Comparison of ENCODE assay signal across 9 cellular contexts in the genomic region with DNA sequence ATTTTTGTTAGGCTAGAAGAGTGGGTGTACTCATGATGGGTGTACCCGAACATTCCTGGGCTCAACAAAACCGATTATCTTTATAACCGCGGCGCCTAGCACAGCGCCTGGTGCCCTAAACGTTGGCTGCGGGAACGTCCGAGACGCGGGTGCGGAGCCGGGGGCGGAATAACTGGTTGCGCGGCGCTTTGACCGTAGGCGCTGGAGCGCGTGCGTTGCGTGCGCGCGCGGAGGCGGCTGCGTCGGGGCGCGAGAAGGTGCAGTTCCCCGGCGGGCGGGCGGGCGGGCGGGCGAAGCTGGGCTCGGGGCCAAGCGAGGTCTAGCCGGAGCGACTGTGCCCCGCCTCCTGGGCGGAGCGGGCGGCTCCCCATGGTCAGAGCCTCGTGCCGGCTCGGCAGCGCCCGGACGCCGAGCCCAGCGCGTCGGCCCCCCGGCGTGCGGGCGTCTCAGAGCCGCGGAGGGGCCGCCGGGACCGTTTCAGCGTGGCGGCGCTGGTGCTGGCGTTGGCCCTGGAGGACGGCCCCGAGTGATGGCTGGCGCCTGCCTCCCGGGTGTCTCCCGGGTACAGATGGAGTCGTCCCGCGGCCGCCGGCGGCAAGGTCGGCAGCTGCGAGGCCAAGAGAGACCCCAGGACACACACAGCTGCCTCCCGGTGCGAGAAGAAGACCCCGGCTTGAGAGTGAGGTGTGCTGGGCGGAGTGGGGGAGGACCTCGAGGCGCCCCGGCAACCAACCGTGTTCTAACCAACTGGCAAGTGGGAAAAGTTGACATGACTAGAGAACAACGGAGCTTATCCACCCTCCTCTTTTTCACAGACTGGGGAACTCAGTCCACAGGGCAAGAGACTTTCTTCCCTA. TPM values are rescaled to one million over a fixed set of nuclear protein-coding genes. Genes with fewer than 3 reads are reported as not detected.
DNase-seq lines count a peak whose midpoint lies in the region; ATAC-seq and TF ChIP-seq lines count a peak whose summit lies in the region.
"Had no signal": no experiment of that assay in that cellular context is flagged by ENCODE, and none has a peak within 500 bp of the region (broad histone marks: within the 10 kb centered on the region; RNA-seq: fewer than 3 reads in every experiment).

Gene PLAAT1, plus strand, starts transcription at position 373 of the 857 bp plus-strand sequence. CDS start 14,429 bp downstream, outside the sequence.

- H3K4me3 ChIP-seq in esophagus squamous epithelium: peak within 1 kb of the TSS; percentile 48 to 73 (median 54)
- peak within 1 kb of the TSS; percentile 49 to 65 for H3K4me3 ChIP-seq in muscle layer of colon (ENCODE audit: low read depth in 1 of 2, low read length in 2 of 2)
- H3K4me3 ChIP-seq in transverse colon: peak within 1 kb of the TSS; percentile 19 to 47 (median 34)

- no peaks in the 10 kb centered on the region for H3K4me1 Mint-ChIP-seq in T-helper 17 cell

- TF ChIP-seq CTCF in esophagus squamous epithelium (IDR thresholded peaks at IDR 0.05) (no peak), transverse colon (IDR thresholded peaks at IDR 0.05) (no peak)

- peaks cover 0 to 18% (median 0%) of the 10 kb centered on the region in 3 donors for H3K4me1 ChIP-seq in esophagus squamous epithelium
- no peaks in the 10 kb centered on the region for H3K4me1 ChIP-seq in muscle layer of colon (ENCODE audit: insufficient read depth, low read length)
- H3K4me1 ChIP-seq in transverse colon: peaks cover 0 to 13% (median 4%) of the 10 kb centered on the region in 4 donors

- peaks cover 32% of the 10 kb centered on the region for H3K27me3 Mint-ChIP-seq in T-helper 17 cell

- peaks cover 2% of the 10 kb centered on the region for H3K36me3 Mint-ChIP-seq in T-helper 17 cell (ENCODE audit: low read depth)

- H3K27ac ChIP-seq in esophagus squamous epithelium (peak within 1 kb of the TSS; percentile 29 to 68 (median 62)), muscle layer of colon (ENCODE audit: low read depth, low read length) (no peak within 1 kb of the TSS), transverse colon (peak within 1 kb of the TSS in 1 of 4 donors; percentile 16)

- intact Hi-C loops in esophagus squamous epithelium (cut with DNase I) (no loop called here), transverse colon (cut with DNase I; ENCODE audit: low total_unique reads) (no loop called here)

- no peak for TF ChIP-seq EP300 in transverse colon (IDR thresholded peaks at IDR 0.05; ENCODE audit: low read depth)

- H3K27ac Mint-ChIP-seq in T-helper 17 cell: no peak within 1 kb of the TSS
- H3K27ac Mint-ChIP-seq: T-helper 1 cell treated with Interleukin-12 subunit alpha and Interleukin-12 subunit beta and Interleukin-4 antibody, amounts not matched to agents 30 μg/mL and 1 μg/mL, for 36 hours had no signal

- no peaks in the 10 kb centered on the region for H3K9me3 ChIP-seq in T-helper 17 cell (ENCODE audit: control insufficient read depth, low read length, poor library complexity, severe bottlenecking)
- no peaks in the 10 kb centered on the region for H3K9me3 ChIP-seq in esophagus squamous epithelium
- H3K9me3 ChIP-seq in muscle layer of colon (ENCODE audit: low read length): no peaks in the 10 kb centered on the region
- no peaks in the 10 kb centered on the region for H3K9me3 ChIP-seq in transverse colon

- peak; percentile 66 for ATAC-seq in GM21619 (IDR thresholded peaks at IDR 0.05; ENCODE audit: unreplicated experiment)
- ATAC-seq in T-helper 17 cell: no peak

- TF ChIP-seq POLR2A in esophagus squamous epithelium (IDR thresholded peaks at IDR 0.05): peak in 1 of 4 donors; percentile 13
- TF ChIP-seq POLR2A in transverse colon (IDR thresholded peaks at IDR 0.05): no peak

- 9 to 11% methylated on average over 7 to 8 of the region's 93 CpGs for WGBS in esophagus squamous epithelium, 2 donors
- WGBS in transverse colon (ENCODE audit: low coverage in 1 of 2), 2 donors: 7% methylated on average over 63 of the region's 93 CpGs; no CpG with 5 or more reads in 1 of the 2 donors

- peak within 1 kb of the TSS; percentile 15 for H3K4me3 Mint-ChIP-seq in T-helper 17 cell
- H3K4me3 Mint-ChIP-seq: T-helper 1 cell treated with Interleukin-12 subunit alpha and Interleukin-12 subunit beta and Interleukin-4 antibody, amounts not matched to agents 30 μg/mL and 1 μg/mL, for 36 hours had no signal

- peaks cover 0 to 9% (median 0%) of the 10 kb centered on the region in 4 donors for H3K27me3 ChIP-seq in esophagus squamous epithelium
- H3K27me3 ChIP-seq in muscle layer of colon (ENCODE audit: control insufficient read depth in 1 of 2, insufficient read depth in 2 of 2, low read length in 2 of 2): no peaks in the 10 kb centered on the region
- peaks cover 26% of the 10 kb centered on the region for H3K27me3 ChIP-seq in transverse colon

- in situ Hi-C loops in transverse colon (cut with MboI; ENCODE audit: low pct_ligation_motif_present in 1 of 4, low pct_unique_long_range_greater_than_20kb in 1 of 4, low sequenced_read_pairs in 3 of 4): no loop called here

- no peaks in the 10 kb centered on the region for H3K36me3 ChIP-seq in esophagus squamous epithelium
- no peaks in the 10 kb centered on the region for H3K36me3 ChIP-seq in muscle layer of colon (ENCODE audit: insufficient read depth, low read length)
- H3K36me3 ChIP-seq in transverse colon: no peaks in the 10 kb centered on the region

- no peak within 1 kb of the TSS for H3K9ac ChIP-seq in muscle layer of colon (ENCODE audit: low read length)

- DNase-seq in EL (peak; percentile 29), NCI-H1417 (lab: John Stamatoyannopoulos, UW) (peak; percentile 90 to 98 (median 96)), T-helper 17 cell (no peak), esophagus squamous epithelium (lab: John Stamatoyannopoulos, UW) (no peak), transverse colon (peak; percentile 61), AML-193 (lab: John Stamatoyannopoulos, UW) (no peak)

RNA-seq across cellular contexts. Expression of gene PLAAT1, which starts in this region (rescaled TPM):
- 1 to 10 TPM in 1 of 2 donors, not detected in 1; 3.8 TPM for total RNA-seq in T-helper 17 cell
- 10 to 100 TPM in 1 of 4 donors, 1 to 10 TPM in 3; 3.4 to 10.2 (median 5.9) TPM for total RNA-seq in esophagus squamous epithelium
- total RNA-seq in transverse colon: not detected

Comparison
In these comparisons a context has a peak if more than half of its experiments do, and no peak if none do; other contexts are left out.
1. Peak in DNase-seq and H3K4me3 ChIP-seq in transverse colon; RNA of the gene not detected or under 1 TPM.
2. DNase-seq: peak in EL (single experiment) and NCI-H1417 (3 of 3); none in T-helper 17 cell (0 of 3), esophagus squamous epithelium (single experiment) and AML-193 (0 of 2).
3. Peak in every context shown above with its lines, with median percentiles within 50 percentile points of each other: H3K4me3 ChIP-seq.